Comparison of ENCODE assay signal across 33 cellular contexts in the genomic region with DNA sequence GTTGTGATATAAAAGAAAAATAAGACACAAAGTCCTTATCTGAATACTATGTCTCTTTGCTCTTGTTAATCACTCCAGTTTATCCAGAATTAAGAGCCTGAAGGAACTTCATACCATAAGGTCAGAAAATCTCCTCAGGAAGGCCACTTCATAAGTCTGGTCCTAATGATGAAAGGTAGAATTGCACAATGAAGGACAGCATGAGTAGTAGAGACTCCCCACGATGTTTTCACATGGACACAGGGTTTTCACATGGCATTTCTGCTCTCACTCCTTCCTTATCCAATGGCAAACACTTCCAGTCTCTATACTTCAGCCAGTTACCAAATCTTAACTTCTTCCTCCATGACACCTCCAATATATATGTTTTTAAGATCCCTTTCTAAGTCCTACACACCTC. TPM values are rescaled to one million over a fixed set of nuclear protein-coding genes. Genes with fewer than 3 reads are reported as not detected.
"Had no signal": no experiment of that assay in that cellular context is flagged by ENCODE, and none has a peak within 500 bp of the region (broad histone marks: within the 10 kb centered on the region; RNA-seq: fewer than 3 reads in every experiment).

No MANE protein-coding gene starts in this region.

- H3K9me3 ChIP-seq: body of pancreas, colonic mucosa, esophagus muscularis mucosa, gastroesophageal sphincter had no signal

- H3K36me3 ChIP-seq: colonic mucosa, esophagus muscularis mucosa had no signal

- H3K36me3 Mint-ChIP-seq: activated naive CD8-positive, alpha-beta T cell; WTC11 had no signal

- H3K27me3 Mint-ChIP-seq: activated CD4-positive, alpha-beta memory T cell treated with anti-CD3 and anti-CD28 coated beads, Interleukin-2, amount 10 ng/mL, durations not matched to agents 7 days and 5 days; activated CD4-positive, alpha-beta T cell treated with anti-CD3 and anti-CD28 coated beads, Interleukin-2, amount 10 ng/mL, durations not matched to agents 7 days and 5 days; activated naive CD8-positive, alpha-beta T cell; activated T-helper 17 cell treated with anti-CD3 and anti-CD28 coated beads, Interleukin-2, amount 50 U/mL, for 72 hours had no signal

- H3K4me1 ChIP-seq: colonic mucosa had no signal

- H3K27me3 ChIP-seq: body of pancreas, colonic mucosa, esophagus muscularis mucosa, gastroesophageal sphincter had no signal

- H3K4me3 ChIP-seq: body of pancreas, colonic mucosa, esophagus muscularis mucosa, gastroesophageal sphincter had no signal

- H3K9me3 Mint-ChIP-seq: activated CD4-positive, alpha-beta memory T cell treated with anti-CD3 and anti-CD28 coated beads, Interleukin-2, amount 10 ng/mL, durations not matched to agents 7 days and 5 days; activated CD4-positive, alpha-beta T cell treated with anti-CD3 and anti-CD28 coated beads, Interleukin-2, amount 10 ng/mL, durations not matched to agents 7 days and 5 days; activated T-cell treated with anti-CD3 and anti-CD28 coated beads, Interleukin-2, amount 50 U/mL, for 4 hours; activated T-helper 17 cell treated with anti-CD3 and anti-CD28 coated beads, Interleukin-2, amount 50 U/mL, for 72 hours; endodermal cell; WTC11 had no signal

- ATAC-seq: activated T-cell treated with anti-CD3 and anti-CD28 coated beads, Interleukin-2, amount 50 U/mL, for 4 hours; activated T-helper 17 cell treated with anti-CD3 and anti-CD28 coated beads, Interleukin-2, amount 50 U/mL, for 72 hours; body of pancreas; gastroesophageal sphincter; WTC11 had no signal

- DNase-seq: activated CD4-positive, alpha-beta memory T cell treated with anti-CD3 and anti-CD28 coated beads, Interleukin-2, amount 10 ng/mL, durations not matched to agents 7 days and 5 days; activated CD4-positive, alpha-beta T cell treated with anti-CD3 and anti-CD28 coated beads for 1 hour; activated CD4-positive, alpha-beta T cell treated with anti-CD3 and anti-CD28 coated beads for 4 hours; activated CD4-positive, alpha-beta T cell treated with anti-CD3 and anti-CD28 coated beads, Interleukin-2, amount 10 ng/mL, durations not matched to agents 7 days and 5 days; activated CD4-positive, alpha-beta T cell treated with anti-CD3 and anti-CD28 coated beads, Interleukin-2, amount 50 U/mL, for 4 hours; activated CD8-positive, alpha-beta memory T cell treated with anti-CD3 and anti-CD28 coated beads, Interleukin-2, amount 50 U/mL, for 48 hours; activated effector memory CD4-positive, alpha-beta T cell treated with Interleukin-2 at 50 U/mL for 16 hours; activated gamma-delta T cell treated with Interleukin-2 at 50 U/mL for 16 hours; activated naive CD4-positive, alpha-beta T cell treated with anti-CD3 and anti-CD28 coated beads, Interleukin-2, amount 50 U/mL, for 16 hours; activated naive CD4-positive, alpha-beta T cell treated with Interleukin-2 at 50 U/mL for 16 hours; activated T-cell treated with anti-CD3 and anti-CD28 coated beads, Interleukin-2, amount 50 U/mL, for 4 hours; amygdala; aorta; body of pancreas; caudate nucleus; colonic mucosa; effector memory CD4-positive, alpha-beta T cell; endodermal cell; erythroblast; foreskin melanocyte; T-helper 2 cell had no signal

- H3K4me3 Mint-ChIP-seq: activated CD4-positive, alpha-beta memory T cell treated with anti-CD3 and anti-CD28 coated beads, Interleukin-2, amount 10 ng/mL, durations not matched to agents 7 days and 5 days; activated CD4-positive, alpha-beta T cell treated with anti-CD3 and anti-CD28 coated beads, Interleukin-2, amount 10 ng/mL, durations not matched to agents 7 days and 5 days; activated naive CD8-positive, alpha-beta T cell; activated T-cell treated with anti-CD3 and anti-CD28 coated beads, Interleukin-2, amount 50 U/mL, for 4 hours; activated T-helper 17 cell treated with anti-CD3 and anti-CD28 coated beads, Interleukin-2, amount 50 U/mL, for 72 hours; endodermal cell; WTC11 had no signal

- H3K27ac ChIP-seq: body of pancreas, colonic mucosa, esophagus muscularis mucosa, gastroesophageal sphincter, VCaP had no signal

- H3K4me1 Mint-ChIP-seq: activated CD4-positive, alpha-beta memory T cell treated with anti-CD3 and anti-CD28 coated beads, Interleukin-2, amount 10 ng/mL, durations not matched to agents 7 days and 5 days; activated CD4-positive, alpha-beta T cell treated with anti-CD3 and anti-CD28 coated beads, Interleukin-2, amount 10 ng/mL, durations not matched to agents 7 days and 5 days; activated T-helper 17 cell treated with anti-CD3 and anti-CD28 coated beads, Interleukin-2, amount 50 U/mL, for 72 hours had no signal

- H3K27ac Mint-ChIP-seq: activated CD4-positive, alpha-beta memory T cell treated with anti-CD3 and anti-CD28 coated beads, Interleukin-2, amount 10 ng/mL, durations not matched to agents 7 days and 5 days; activated CD4-positive, alpha-beta T cell treated with anti-CD3 and anti-CD28 coated beads, Interleukin-2, amount 10 ng/mL, durations not matched to agents 7 days and 5 days; activated naive CD8-positive, alpha-beta T cell; activated T-helper 17 cell treated with anti-CD3 and anti-CD28 coated beads, Interleukin-2, amount 50 U/mL, for 72 hours; endodermal cell; WTC11 had no signal

RNA-seq across cellular contexts. Expression of a gene that starts 10.2 kb away (rescaled TPM):
- total RNA-seq: activated CD4-positive, alpha-beta memory T cell treated with anti-CD3 and anti-CD28 coated beads, Interleukin-2, amount 10 ng/mL, durations not matched to agents 7 days and 5 days; activated CD4-positive, alpha-beta T cell treated with anti-CD3 and anti-CD28 coated beads, Interleukin-2, amount 10 ng/mL, durations not matched to agents 7 days and 5 days; activated T-cell treated with anti-CD3 and anti-CD28 coated beads, Interleukin-2, amount 50 U/mL, for 4 hours; activated T-helper 17 cell treated with anti-CD3 and anti-CD28 coated beads, Interleukin-2, amount 50 U/mL, for 72 hours; aorta; body of pancreas; chondrocyte; colonic mucosa; dermis microvascular lymphatic vessel endothelial cell; endodermal cell; esophagus muscularis mucosa; fibroblast of villous mesenchyme; gastroesophageal sphincter; glomerular endothelial cell; T-helper 1 cell treated with Interleukin-12 subunit alpha and Interleukin-12 subunit beta and Interleukin-4 antibody, amounts not matched to agents 30 ng/mL and 1 ng/mL, for 36 hours; WTC11 had no signal
- polyA plus RNA-seq: adipose tissue had no signal
